ENCODE assay signal across 1 cellular context in the genomic region with DNA sequence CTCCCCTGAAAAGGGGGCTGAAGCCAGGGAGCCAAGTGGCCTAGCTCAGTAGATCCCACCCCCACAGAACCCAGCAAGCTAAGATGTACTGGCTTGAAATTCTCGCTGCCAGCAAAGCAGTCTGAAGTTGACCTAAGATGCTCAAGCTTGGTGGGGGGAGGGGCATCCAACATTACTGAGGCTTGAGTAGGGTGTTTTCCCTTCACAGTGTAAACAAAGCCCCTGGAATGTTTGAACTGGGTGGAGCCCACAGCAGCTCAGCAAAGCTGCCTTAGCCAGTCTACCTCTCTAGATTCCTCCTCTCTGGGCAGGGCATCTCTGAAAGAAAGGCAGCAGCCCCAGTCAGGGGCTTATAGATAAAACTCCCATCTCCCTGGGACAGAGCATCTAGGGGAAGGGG.
TF ChIP-seq lines count a peak whose summit lies in the region.

No MANE protein-coding gene starts in this region.

TF ChIP-seq in HepG2, 621 proteins besides CTCF, POLR2A, EP300 and RAD21:
- TF ChIP-seq, protein P1, sequence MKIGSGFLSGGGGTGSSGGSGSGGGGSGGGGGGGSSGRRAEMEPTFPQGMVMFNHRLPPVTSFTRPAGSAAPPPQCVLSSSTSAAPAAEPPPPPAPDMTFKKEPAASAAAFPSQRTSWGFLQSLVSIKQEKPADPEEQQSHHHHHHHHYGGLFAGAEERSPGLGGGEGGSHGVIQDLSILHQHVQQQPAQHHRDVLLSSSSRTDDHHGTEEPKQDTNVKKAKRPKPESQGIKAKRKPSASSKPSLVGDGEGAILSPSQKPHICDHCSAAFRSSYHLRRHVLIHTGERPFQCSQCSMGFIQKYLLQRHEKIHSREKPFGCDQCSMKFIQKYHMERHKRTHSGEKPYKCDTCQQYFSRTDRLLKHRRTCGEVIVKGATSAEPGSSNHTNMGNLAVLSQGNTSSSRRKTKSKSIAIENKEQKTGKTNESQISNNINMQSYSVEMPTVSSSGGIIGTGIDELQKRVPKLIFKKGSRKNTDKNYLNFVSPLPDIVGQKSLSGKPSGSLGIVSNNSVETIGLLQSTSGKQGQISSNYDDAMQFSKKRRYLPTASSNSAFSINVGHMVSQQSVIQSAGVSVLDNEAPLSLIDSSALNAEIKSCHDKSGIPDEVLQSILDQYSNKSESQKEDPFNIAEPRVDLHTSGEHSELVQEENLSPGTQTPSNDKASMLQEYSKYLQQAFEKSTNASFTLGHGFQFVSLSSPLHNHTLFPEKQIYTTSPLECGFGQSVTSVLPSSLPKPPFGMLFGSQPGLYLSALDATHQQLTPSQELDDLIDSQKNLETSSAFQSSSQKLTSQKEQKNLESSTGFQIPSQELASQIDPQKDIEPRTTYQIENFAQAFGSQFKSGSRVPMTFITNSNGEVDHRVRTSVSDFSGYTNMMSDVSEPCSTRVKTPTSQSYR (CRISPR knock-in tag; IDR thresholded peaks at IDR 0.05; ENCODE audit: borderline replicate concordance): peak; percentile 71; the same call in 1 of the 2 replicates
